In the genomic region with DNA sequence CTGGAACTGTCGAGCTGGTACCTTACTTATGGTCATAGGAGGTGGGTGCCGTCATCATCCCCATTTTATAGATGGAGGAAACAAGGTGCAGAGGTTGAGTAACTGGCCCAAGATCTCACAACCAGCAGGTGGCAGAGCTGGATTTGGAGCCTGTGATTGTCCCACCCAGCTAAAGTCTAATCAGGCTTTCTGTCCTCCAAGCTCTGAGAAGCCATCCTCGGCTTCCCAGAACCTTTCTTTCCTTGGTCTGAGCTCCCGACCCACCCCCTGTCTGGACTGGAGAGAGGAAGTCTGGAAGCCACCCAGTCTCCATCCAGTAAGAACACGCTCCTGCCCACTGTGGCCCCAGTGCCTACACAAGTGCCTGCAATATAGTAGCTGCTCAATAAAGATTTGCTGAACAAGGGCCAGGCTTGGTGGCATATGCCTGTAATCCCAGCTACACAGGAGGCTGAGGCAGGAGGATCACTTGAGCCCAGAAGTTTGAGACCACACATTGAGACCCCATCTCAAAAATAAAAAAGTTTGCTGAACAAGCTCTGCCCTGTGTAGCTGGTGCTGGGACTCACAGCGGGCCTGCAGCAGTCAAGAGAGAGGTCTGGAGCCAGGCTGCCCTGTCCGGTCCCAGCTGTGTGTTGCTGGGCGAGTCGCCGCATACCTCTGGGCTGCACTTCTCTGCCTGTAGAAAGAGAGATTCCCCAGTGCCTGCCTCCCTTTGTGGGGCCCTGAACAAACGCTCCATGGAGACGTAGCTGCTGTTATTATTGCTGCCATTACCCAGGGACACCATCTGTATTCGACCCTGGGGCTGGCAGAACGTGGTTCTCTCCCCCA, we compare ENCODE assay signal across 10 cellular contexts. TPM values are rescaled to one million over a fixed set of nuclear protein-coding genes. Genes with fewer than 3 reads are reported as not detected.
DNase-seq lines count a peak whose midpoint lies in the region; TF ChIP-seq lines count a peak whose summit lies in the region.
"Had no signal": no experiment of that assay in that cellular context is flagged by ENCODE, and none has a peak within 500 bp of the region (broad histone marks: within the 10 kb centered on the region; RNA-seq: fewer than 3 reads in every experiment).

No MANE protein-coding gene starts in this region.

- H3K4me3 Mint-ChIP-seq in progenitor cell of endocrine pancreas (ENCODE audit: low read depth): no peak overlapping the region
- H3K4me3 Mint-ChIP-seq in T-helper 2 cell treated with Interferon-gamma antibody and Interleukin-4, amounts not matched to agents 5 μg/mL and 100 μg/mL, for 36 hours: no peak overlapping the region
- H3K4me3 Mint-ChIP-seq: dendritic cell treated with granulocyte-macrophage colony-stimulating factor and Interleukin-4, amounts not matched to agents 40 ng/mL and 50 ng/mL, for 4 days had no signal

- no peaks in the 10 kb centered on the region for H3K36me3 Mint-ChIP-seq in progenitor cell of endocrine pancreas (ENCODE audit: insufficient read depth)
- no peaks in the 10 kb centered on the region for H3K36me3 Mint-ChIP-seq in T-helper 2 cell treated with Interferon-gamma antibody and Interleukin-4, amounts not matched to agents 5 μg/mL and 100 μg/mL, for 36 hours (ENCODE audit: low read depth)

- H3K27ac Mint-ChIP-seq in progenitor cell of endocrine pancreas: no peak overlapping the region
- H3K27ac Mint-ChIP-seq in T-helper 2 cell treated with Interferon-gamma antibody and Interleukin-4, amounts not matched to agents 5 μg/mL and 100 μg/mL, for 36 hours: no peak overlapping the region
- H3K27ac Mint-ChIP-seq: dendritic cell treated with granulocyte-macrophage colony-stimulating factor and Interleukin-4, amounts not matched to agents 40 ng/mL and 50 ng/mL, for 4 days had no signal

- peaks cover 3% of the 10 kb centered on the region for H3K27me3 Mint-ChIP-seq in progenitor cell of endocrine pancreas
- H3K27me3 Mint-ChIP-seq in T-helper 2 cell treated with Interferon-gamma antibody and Interleukin-4, amounts not matched to agents 5 μg/mL and 100 μg/mL, for 36 hours (ENCODE audit: low read depth): peaks cover 9% of the 10 kb centered on the region

- H3K4me1 Mint-ChIP-seq in progenitor cell of endocrine pancreas (ENCODE audit: low read depth): peaks cover 2% of the 10 kb centered on the region
- H3K4me1 Mint-ChIP-seq in T-helper 2 cell treated with Interferon-gamma antibody and Interleukin-4, amounts not matched to agents 5 μg/mL and 100 μg/mL, for 36 hours (ENCODE audit: low read depth): no peaks in the 10 kb centered on the region

- TF ChIP-seq CTCF in LNCaP clone FGC (IDR thresholded peaks at IDR 0.05; ENCODE audit: control insufficient read depth, extremely low read depth, insufficient read depth): peak; percentile 52
- TF ChIP-seq CTCF in progenitor cell of endocrine pancreas (IDR thresholded peaks at IDR 0.05; ENCODE audit: unreplicated experiment): peak; percentile 23

- H3K4me3 ChIP-seq in LNCaP clone FGC (ENCODE audit: low read depth, low read length): no peak overlapping the region

- no peaks in the 10 kb centered on the region for H3K9me3 Mint-ChIP-seq in progenitor cell of endocrine pancreas (ENCODE audit: low read depth)
- no peaks in the 10 kb centered on the region for H3K9me3 Mint-ChIP-seq in T-helper 2 cell treated with Interferon-gamma antibody and Interleukin-4, amounts not matched to agents 5 μg/mL and 100 μg/mL, for 36 hours
- H3K9me3 Mint-ChIP-seq: dendritic cell treated with granulocyte-macrophage colony-stimulating factor and Interleukin-4, amounts not matched to agents 40 ng/mL and 50 ng/mL, for 4 days had no signal

- DNase-seq in NCI-H2196 (lab: John Stamatoyannopoulos, UW; ENCODE audit: unreplicated experiment) (peak; percentile 6), NCI-H2196 treated with DMSO at 0.1 percent for 48 hours (lab: John Stamatoyannopoulos, UW; ENCODE audit: unreplicated experiment) (no peak), LNCaP clone FGC (ENCODE audit: low read depth) (peak; percentile 25), cerebellar cortex (ENCODE audit: low spot score) (peak; percentile 16), progenitor cell of endocrine pancreas (ENCODE audit: low spot score, unreplicated experiment) (no peak), pons (ENCODE audit: low spot score) (no peak), activated gamma-delta T cell treated with Interleukin-2 at 50 U/mL for 16 hours (no peak)
- DNase-seq in T-helper 2 cell treated with Interferon-gamma antibody and Interleukin-4, amounts not matched to agents 5 μg/mL and 100 μg/mL, for 36 hours (ENCODE audit: low spot score): no peak
- DNase-seq: DMS79 had no signal

RNA-seq across cellular contexts. Expression of a gene that starts 32.5 kb away (rescaled TPM):
- total RNA-seq in progenitor cell of endocrine pancreas: 101 and 109 TPM in 2 replicates

RNA-seq across cellular contexts. Expression of a gene that starts 37.4 kb away (rescaled TPM):
- total RNA-seq in progenitor cell of endocrine pancreas: 24.8 and 27.7 TPM in 2 replicates

Comparison
In these comparisons a context has a peak if more than half of its experiments do, and no peak if none do; other contexts are left out.
1. DNase-seq: peak in NCI-H2196 (single experiment), LNCaP clone FGC (single experiment) and cerebellar cortex (single experiment); none in NCI-H2196 treated with DMSO at 0.1 percent for 48 hours (single experiment), progenitor cell of endocrine pancreas (single experiment), pons (single experiment), activated gamma-delta T cell treated with Interleukin-2 at 50 U/mL for 16 hours (single experiment) and T-helper 2 cell treated with Interferon-gamma antibody and Interleukin-4, amounts not matched to agents 5 μg/mL and 100 μg/mL, for 36 hours (single experiment).